ENCODE assay signal across 9 cellular contexts in the genomic region with DNA sequence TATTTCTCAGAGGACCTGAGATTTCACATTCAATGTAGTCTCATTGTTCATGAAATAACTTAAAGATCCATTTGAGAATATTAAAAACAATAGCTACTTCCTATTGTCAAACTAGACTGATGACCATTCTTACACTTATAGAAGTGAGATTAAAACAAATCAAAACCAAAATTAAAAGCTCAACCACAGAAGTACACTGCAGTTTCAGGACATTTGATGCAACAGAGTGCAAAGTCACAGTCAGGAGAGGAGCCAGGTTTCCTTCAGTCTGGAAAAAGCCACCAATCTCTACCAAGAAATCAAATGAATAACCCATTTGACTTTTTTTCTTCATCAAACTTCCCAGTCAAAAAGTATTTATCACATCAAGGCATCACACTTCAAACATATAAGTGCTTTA. TPM values are rescaled to one million over a fixed set of nuclear protein-coding genes. Genes with fewer than 3 reads are reported as not detected.
DNase-seq lines count a peak whose midpoint lies in the region; ATAC-seq and TF ChIP-seq lines count a peak whose summit lies in the region.
"Had no signal": no experiment of that assay in that cellular context is flagged by ENCODE, and none has a peak within 500 bp of the region (broad histone marks: within the 10 kb centered on the region; RNA-seq: fewer than 3 reads in every experiment).

No MANE protein-coding gene starts in this region.

- H3K4me3 ChIP-seq in GM12865 (ENCODE audit: low read depth, low read length), result no peak overlapping the region
- no peak overlapping the region for H3K4me3 ChIP-seq in right lobe of liver
- no peak overlapping the region for H3K4me3 ChIP-seq in osteoblast (ENCODE audit: insufficient read depth, low read length)

- peaks cover 34% of the 10 kb centered on the region for H3K4me1 Mint-ChIP-seq in T-helper 17 cell

- no peak overlapping the region for H2AFZ ChIP-seq in osteoblast (ENCODE audit: low read length)

- ATAC-seq in GM21619 (IDR thresholded peaks at IDR 0.05; ENCODE audit: unreplicated experiment) (peak; percentile 40), T-helper 17 cell (no peak), right lobe of liver (peak; percentile 68 to 72 (median 70))

- no peak for TF ChIP-seq POLR2A in right lobe of liver (IDR thresholded peaks at IDR 0.05)

- H3K79me2 ChIP-seq in osteoblast (ENCODE audit: insufficient read depth, low read length), result peaks cover 75% of the 10 kb centered on the region

- H3K36me3 ChIP-seq in right lobe of liver (no peaks in the 10 kb centered on the region), osteoblast (ENCODE audit: insufficient read depth, low read length) (no peaks in the 10 kb centered on the region)

- no peak overlapping the region for H3K4me3 Mint-ChIP-seq in T-helper 17 cell

- H3K27me3 ChIP-seq in right lobe of liver, result no peaks in the 10 kb centered on the region
- no peaks in the 10 kb centered on the region for H3K27me3 ChIP-seq in osteoblast (ENCODE audit: insufficient read depth, low read length)

- H4K20me1 ChIP-seq in osteoblast (ENCODE audit: insufficient read depth, low read length), result no peaks in the 10 kb centered on the region

- TF ChIP-seq CTCF in GM12865 (IDR thresholded peaks at IDR 0.05; ENCODE audit: insufficient read depth, low read depth, low read length, missing control alignments) (no peak), right lobe of liver (IDR thresholded peaks at IDR 0.05) (no peak), osteoblast (IDR thresholded peaks at IDR 0.05; ENCODE audit: extremely low read depth, low read depth, low read length) (no peak)

- DNase-seq in GM12865 (ENCODE audit: low read depth) (peak; percentile 42), T-helper 17 cell (no peak), right lobe of liver (no peak), osteoblast (ENCODE audit: insufficient read length, low spot score, missing footprints) (no peak), amygdala (lab: John Stamatoyannopoulos, UW) (no peak), mesenteric fat pad (ENCODE audit: low spot score) (no peak), NCI-H82 treated with DMSO at 0.1 percent for 48 hours (lab: John Stamatoyannopoulos, UW; ENCODE audit: unreplicated experiment) (no peak)
- DNase-seq: activated CD8-positive, alpha-beta memory T cell treated with anti-CD3 and anti-CD28 coated beads, Interleukin-2, amount 50 U/mL, for 4 hours had no signal

- H3K27ac ChIP-seq in right lobe of liver (peak overlapping the region; percentile 11 to 50 (median 48)), osteoblast (ENCODE audit: low read depth, low read length) (no peak overlapping the region)

- peak overlapping the region; percentile 27 for H3K27ac Mint-ChIP-seq in T-helper 17 cell

- no peaks in the 10 kb centered on the region for H3K27me3 Mint-ChIP-seq in T-helper 17 cell

- intact Hi-C loops in right lobe of liver (cut with DNase I), result no loop called here

- H3K9me3 ChIP-seq in T-helper 17 cell (ENCODE audit: control insufficient read depth, low read length, poor library complexity, severe bottlenecking) (no peaks in the 10 kb centered on the region), right lobe of liver (no peaks in the 10 kb centered on the region), osteoblast (ENCODE audit: low read depth, low read length) (no peaks in the 10 kb centered on the region)

- peaks cover 2% of the 10 kb centered on the region for H3K36me3 Mint-ChIP-seq in T-helper 17 cell (ENCODE audit: low read depth)

- H3K4me1 ChIP-seq in right lobe of liver, result peaks cover 0 to 34% (median 15%) of the 10 kb centered on the region in 4 donors
- H3K4me1 ChIP-seq in osteoblast (ENCODE audit: insufficient read depth, low read length), result peaks cover 13% of the 10 kb centered on the region

- H3K4me2 ChIP-seq in osteoblast (ENCODE audit: insufficient read depth, low read length), result no peak overlapping the region

RNA-seq across cellular contexts. Expression of a gene that starts 5.5 kb away (rescaled TPM):
- total RNA-seq in T-helper 17 cell (10 to 100 TPM; 25.6 to 28.2 TPM), right lobe of liver (10 to 100 TPM; 47.3 to 73.1 (median 57.3) TPM), osteoblast (209 and 250 TPM in 2 replicates), mesenteric fat pad (98.5 TPM)

RNA-seq across cellular contexts. Expression of a gene that starts 5.6 kb away (rescaled TPM):
- total RNA-seq in T-helper 17 cell, result under 1 TPM in 1 of 2 donors, not detected in 1; 0.97 TPM
- total RNA-seq in right lobe of liver, result 1 to 10 TPM in 3 of 6 experiments, under 1 TPM in 2, not detected in 1; 0.31 to 1.8 (median 1.3) TPM
- total RNA-seq in osteoblast, result 3.6 and 5.3 TPM in 2 replicates
- total RNA-seq in mesenteric fat pad, result 1.3 TPM
